8 cellular contexts compared by ENCODE assay signal in the genomic region with DNA sequence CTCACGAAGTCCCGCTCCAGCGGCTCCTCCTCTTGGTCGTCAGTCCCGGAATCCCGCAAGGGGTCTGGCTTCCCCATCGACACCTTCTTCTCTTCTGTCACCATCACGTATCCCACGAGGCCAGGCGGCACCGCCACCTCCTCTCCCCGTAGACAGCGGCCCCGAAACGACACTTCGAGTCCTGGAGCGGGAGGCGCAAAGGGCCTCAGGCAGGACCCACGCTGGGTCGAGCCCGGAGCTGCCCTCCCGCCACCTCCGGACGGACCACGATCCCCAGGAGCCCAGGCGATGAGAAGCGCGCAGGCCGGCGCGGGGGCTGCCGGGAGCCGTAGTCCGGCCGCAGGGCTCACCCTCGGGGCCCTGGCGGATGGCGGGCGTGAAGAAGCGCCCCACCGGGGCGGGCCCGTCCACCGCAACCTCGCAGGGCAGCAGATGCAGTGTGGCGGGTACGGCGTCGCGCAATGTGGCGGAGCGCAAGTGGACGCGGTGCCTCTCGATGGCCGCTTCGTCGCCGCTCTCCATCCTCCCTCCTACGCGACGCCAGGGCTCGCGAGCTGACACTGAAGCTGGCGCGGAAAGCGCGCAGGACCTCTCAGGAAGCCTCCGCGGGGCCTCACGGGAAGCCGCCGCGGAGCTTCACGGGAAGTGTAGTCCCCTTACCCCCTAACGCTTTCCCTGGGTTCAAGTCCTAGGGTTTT.
A peak's percentile ranks its signal among the peaks of the same experiment; 100 is the strongest.
DNase-seq lines count a peak whose midpoint lies in the region; ATAC-seq lines count a peak whose summit lies in the region.

Gene RNASEH2C (minus strand): TSS at position 562 of the 698 bp plus-strand sequence. CDS start 40 bp downstream, at position 522.

- peak within 1 kb of the TSS; percentile 70 for H3K27ac ChIP-seq in effector memory CD4-positive, alpha-beta T cell (ENCODE audit: insufficient read depth, low read length, poor library complexity, severe bottlenecking)

- no peaks in the 10 kb centered on the region for H3K27me3 ChIP-seq in effector memory CD4-positive, alpha-beta T cell (replicated peaks; ENCODE audit: control insufficient read depth, insufficient read depth, low read length, poor library complexity, severe bottlenecking)

- DNase-seq in CD1c-positive myeloid dendritic cell (ENCODE audit: extremely low spot score) (peak; percentile 93), NCI-H82 treated with DMSO at 0.1 percent for 48 hours (lab: John Stamatoyannopoulos, UW; ENCODE audit: unreplicated experiment) (peak; percentile 17), medulla oblongata (ENCODE audit: extremely low spot score) (peak; percentile 94)
- peak; percentile 91 for DNase-seq in activated CD8-positive, alpha-beta memory T cell treated with anti-CD3 and anti-CD28 coated beads for 24 hours
- peak; percentile 48 to 59 (median 58) for DNase-seq in effector memory CD4-positive, alpha-beta T cell
- DNase-seq in stimulated activated CD4-positive, alpha-beta T cell treated with anti-CD3 and anti-CD28 coated beads, TNF-alpha, amount 100 ng/mL, for 48 hours (ENCODE audit: low read depth in 3 of 3), result peak; percentile 64 to 76 (median 67)

- H3K36me3 ChIP-seq in effector memory CD4-positive, alpha-beta T cell (ENCODE audit: control insufficient read depth, insufficient read depth, low read length), result peaks cover 29% of the 10 kb centered on the region

- peaks cover 15% of the 10 kb centered on the region for H3K4me1 ChIP-seq in effector memory CD4-positive, alpha-beta T cell (ENCODE audit: control insufficient read depth, insufficient read depth, low read length, poor library complexity, severe bottlenecking)

- peak; percentile 75 for ATAC-seq in GM19395 (IDR thresholded peaks at IDR 0.05; ENCODE audit: unreplicated experiment)
- ATAC-seq in HG03565 (IDR thresholded peaks at IDR 0.05; ENCODE audit: unreplicated experiment), result peak; percentile 59

- no peaks in the 10 kb centered on the region for H3K9me3 ChIP-seq in effector memory CD4-positive, alpha-beta T cell (ENCODE audit: control insufficient read depth, low read length)

- H3K4me3 ChIP-seq in effector memory CD4-positive, alpha-beta T cell (ENCODE audit: insufficient read depth, low read depth, low read length, poor library complexity, severe bottlenecking), result peak within 1 kb of the TSS; percentile 78

Comparison
In these comparisons a context has a peak if more than half of its experiments do, and no peak if none do; other contexts are left out.
1. Peak in every context shown above with its lines: DNase-seq, ATAC-seq, H3K4me3 ChIP-seq and H3K27ac ChIP-seq.
2. DNase-seq: peak in every context shown above with its lines; median percentile 94 in medulla oblongata; 93 in CD1c-positive myeloid dendritic cell; 91 in activated CD8-positive, alpha-beta memory T cell treated with anti-CD3 and anti-CD28 coated beads for 24 hours; 67 in stimulated activated CD4-positive, alpha-beta T cell treated with anti-CD3 and anti-CD28 coated beads, TNF-alpha, amount 100 ng/mL, for 48 hours; 58 in effector memory CD4-positive, alpha-beta T cell; 17 in NCI-H82 treated with DMSO at 0.1 percent for 48 hours.